ENCODE assay signal across 8 cellular contexts in the genomic region with DNA sequence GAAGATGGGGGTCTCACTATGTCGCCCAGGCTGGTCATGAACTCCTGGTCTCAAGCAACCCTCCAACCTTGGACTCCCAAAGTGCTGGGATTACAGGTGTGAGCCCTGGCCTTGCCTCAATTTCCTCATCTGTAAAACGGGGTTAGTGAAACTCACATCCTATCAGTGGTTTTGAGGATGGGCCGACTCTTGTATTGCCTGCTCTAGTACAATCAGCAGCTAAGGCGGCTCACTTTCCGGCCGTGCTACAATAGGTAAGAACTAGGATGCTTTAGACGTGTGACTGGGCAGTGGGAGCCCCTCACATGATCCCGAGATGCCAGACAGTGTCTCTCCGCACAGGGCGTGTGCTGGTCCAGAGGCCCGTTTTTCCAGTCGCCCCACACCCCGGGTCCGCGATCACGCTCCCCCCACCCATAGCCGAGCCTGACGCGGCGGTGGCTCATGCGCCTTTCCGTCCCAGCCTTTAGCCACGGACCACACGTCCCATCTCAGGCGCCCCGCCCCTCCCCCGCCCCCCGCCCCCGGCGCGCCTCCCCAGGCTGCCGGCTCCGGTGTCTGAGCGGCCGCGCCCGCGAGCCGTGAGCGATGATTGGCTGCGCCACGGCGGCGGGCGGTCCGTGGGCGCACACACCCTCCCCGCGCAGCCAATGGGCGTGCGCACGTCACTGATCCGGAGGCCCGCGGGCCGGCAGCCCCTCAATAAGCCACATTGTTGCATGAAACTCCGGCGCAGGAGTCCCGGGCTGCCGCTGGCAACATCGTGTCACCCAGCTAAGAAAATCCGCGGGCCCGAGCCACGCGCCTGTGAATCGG. TPM values are rescaled to one million over a fixed set of nuclear protein-coding genes. Genes with fewer than 3 reads are reported as not detected.
DNase-seq lines count a peak whose midpoint lies in the region; ATAC-seq, FAIRE-seq and TF ChIP-seq lines count a peak whose summit lies in the region.

Gene HK2 (plus strand): TSS at position 710 of the 816 bp plus-strand sequence. CDS start 454 bp downstream, outside the sequence.

- H3K36me3 Mint-ChIP-seq in H9 (ENCODE audit: insufficient read depth in 1 of 3, low read depth in 3 of 3) = peaks cover 0 to 8% (median 5%) of the 10 kb centered on the region in 3 experiments; a peak in 3 of 7 replicates
- H3K36me3 Mint-ChIP-seq in activated naive CD8-positive, alpha-beta T cell treated with anti-CD3 and anti-CD28 coated beads, Interleukin-2, amount 50 U/mL, for 24 hours (ENCODE audit: low read depth) = peaks cover 31% of the 10 kb centered on the region

- H4K8ac ChIP-seq in H9 (replicated peaks; ENCODE audit: insufficient read length, low read depth, low read length) = no peak within 1 kb of the TSS

- H2BK15ac ChIP-seq in H9 (ENCODE audit: low read depth, low read length) = no peak within 1 kb of the TSS

- no peak within 1 kb of the TSS for H2BK5ac ChIP-seq in H9 (ENCODE audit: insufficient read length, low read length)

- no peak within 1 kb of the TSS for H2BK20ac ChIP-seq in H9 (ENCODE audit: low read depth, low read length, poor library complexity, severe bottlenecking)

- H3K4me3 ChIP-seq in GM06990 (replicated peaks; ENCODE audit: low read depth, low read length) (peak within 1 kb of the TSS; percentile 76), MM.1S (ENCODE audit: low read length) (peak within 1 kb of the TSS; percentile 96), heart right ventricle (peak within 1 kb of the TSS; percentile 48 to 91 (median 65)), prostate gland (peak within 1 kb of the TSS; percentile 46 to 50)

- no peak within 1 kb of the TSS for H3K23ac ChIP-seq in H9 (ENCODE audit: insufficient read length, low read depth, low read length)

- peaks cover 11% of the 10 kb centered on the region; the same call in 1 of the 2 replicates for H3K79me2 ChIP-seq in H9 (ENCODE audit: insufficient read depth, low read length)
- H3K79me2 ChIP-seq in MM.1S (ENCODE audit: low read length) = peaks cover 44% of the 10 kb centered on the region

- peaks cover 38 to 41% of the 10 kb centered on the region in 2 experiments for H3K4me1 Mint-ChIP-seq in H9
- peaks cover 46% of the 10 kb centered on the region for H3K4me1 Mint-ChIP-seq in activated naive CD8-positive, alpha-beta T cell treated with anti-CD3 and anti-CD28 coated beads, Interleukin-2, amount 50 U/mL, for 24 hours

- H3T11ph ChIP-seq in H9 (ENCODE audit: low read length) = no peak within 1 kb of the TSS

- FAIRE-seq in urothelium cell line (lab: Jason Lieb, UNC) = peak; percentile 72

- no peak within 1 kb of the TSS for H2BK120ac ChIP-seq in H9 (ENCODE audit: low read depth, low read length, poor library complexity, severe bottlenecking)

- H3K36me3 ChIP-seq in GM06990 (ENCODE audit: control insufficient read depth, insufficient read depth, low read length) = no peaks in the 10 kb centered on the region
- no peaks in the 10 kb centered on the region for H3K36me3 ChIP-seq in MM.1S (replicated peaks; ENCODE audit: insufficient read depth, low read length)
- H3K36me3 ChIP-seq in heart right ventricle = no peaks in the 10 kb centered on the region
- H3K36me3 ChIP-seq in prostate gland = no peaks in the 10 kb centered on the region

- intact Hi-C loops in heart right ventricle (cut with DNase I) (no loop called here), prostate gland (cut with DNase I) (no loop called here)

- TF ChIP-seq CTCF in GM06990 (IDR thresholded peaks at IDR 0.05; ENCODE audit: insufficient read depth, low read length, poor library complexity, severe bottlenecking) = no peak
- no peak for TF ChIP-seq CTCF in H9 (conservative IDR thresholded peaks at IDR 0.05)
- TF ChIP-seq CTCF in MM.1S (IDR thresholded peaks at IDR 0.05; ENCODE audit: low read length) = no peak
- TF ChIP-seq CTCF in heart right ventricle (IDR thresholded peaks at IDR 0.05) = no peak
- TF ChIP-seq CTCF in prostate gland (IDR thresholded peaks at IDR 0.05) = peak in 1 of 4 experiments; percentile 7

- no peaks in the 10 kb centered on the region for H4K20me1 ChIP-seq in H9 (ENCODE audit: control insufficient read depth, insufficient read depth, insufficient read length)
- 0 out of 2 replicates have a peak, but pooled peaks cover 2% of the 10 kb centered on the region for H4K20me1 ChIP-seq in MM.1S (ENCODE audit: insufficient read depth, low read length)

- H3K18ac ChIP-seq in H9 (ENCODE audit: insufficient read length, low read depth, low read length) = peak within 1 kb of the TSS; percentile 88

- H3K14ac ChIP-seq in H9 (ENCODE audit: insufficient read depth, low read length) = peak within 1 kb of the TSS; percentile 91

- no peak within 1 kb of the TSS for H2BK12ac ChIP-seq in H9 (ENCODE audit: insufficient read length, low read depth, low read length)

- no peaks in the 10 kb centered on the region for H3K27me3 ChIP-seq in GM06990 (replicated peaks; ENCODE audit: control insufficient read depth, insufficient read depth, low read length)
- no peaks in the 10 kb centered on the region for H3K27me3 ChIP-seq in H9 (ENCODE audit: insufficient read depth, low read length)
- H3K27me3 ChIP-seq in MM.1S (replicated peaks; ENCODE audit: insufficient read depth, low read length) = no peaks in the 10 kb centered on the region
- H3K27me3 ChIP-seq in heart right ventricle = peaks cover 0 to 25% (median 9%) of the 10 kb centered on the region in 7 donors
- no peaks in the 10 kb centered on the region for H3K27me3 ChIP-seq in prostate gland (replicated peaks; ENCODE audit: insufficient read depth)

- no peak within 1 kb of the TSS for H3K56ac ChIP-seq in H9 (ENCODE audit: insufficient read length, low read depth, low read length)

- no peaks in the 10 kb centered on the region for H3K9me3 ChIP-seq in H9 (ENCODE audit: control insufficient read depth, low read depth, low read length)
- H3K9me3 ChIP-seq in MM.1S (replicated peaks; ENCODE audit: insufficient read depth, low read length) = no peaks in the 10 kb centered on the region
- no peaks in the 10 kb centered on the region for H3K9me3 ChIP-seq in heart right ventricle
- no peaks in the 10 kb centered on the region for H3K9me3 ChIP-seq in prostate gland

- DNase-seq in GM06990 (ENCODE audit: extremely low read depth, insufficient read length) (peak; percentile 95), H9 (peak; percentile 92), MM.1S (peak; percentile 93), T follicular helper cell (ENCODE audit: low read depth) (peak; percentile 69), heart right ventricle (peak; percentile 79 to 85), prostate gland (ENCODE audit: low spot score) (peak; percentile 81), urothelium cell line (ENCODE audit: low spot score) (peak; percentile 100)
- DNase-seq in activated naive CD8-positive, alpha-beta T cell treated with anti-CD3 and anti-CD28 coated beads, Interleukin-2, amount 50 U/mL, for 24 hours = peak; percentile 86

- H3K23me2 ChIP-seq in H9 (ENCODE audit: insufficient read length, low read depth, low read length, poor library complexity, severe bottlenecking) = peaks cover 10% of the 10 kb centered on the region

- H3K79me1 ChIP-seq in H9 (ENCODE audit: insufficient read depth, low read depth, low read length, poor library complexity, severe bottlenecking) = peaks cover 4% of the 10 kb centered on the region

- H4K5ac ChIP-seq in H9 (ENCODE audit: insufficient read length, low read depth, low read length) = no peak within 1 kb of the TSS

- H3K4ac ChIP-seq in H9 (ENCODE audit: low read depth, low read length) = no peak within 1 kb of the TSS

- H3K9me2 ChIP-seq in MM.1S (replicated peaks; ENCODE audit: insufficient read depth, low read length) = no peaks in the 10 kb centered on the region

- peaks cover 14% of the 10 kb centered on the region for H3F3A ChIP-seq in MM.1S (ENCODE audit: insufficient read depth, low read length)

- H3K27ac ChIP-seq in H9 (ENCODE audit: insufficient read length, low read depth, low read length) = peak within 1 kb of the TSS; percentile 89
- H3K27ac ChIP-seq in MM.1S (ENCODE audit: low read length) = peak within 1 kb of the TSS; percentile 64
- H3K27ac ChIP-seq in heart right ventricle = peak within 1 kb of the TSS in 7 of 10 donors; percentile 0 to 90 (median 60)
- H3K27ac ChIP-seq in prostate gland = peak within 1 kb of the TSS; percentile 50 to 67

- H3K4me2 ChIP-seq in H9 (ENCODE audit: insufficient read depth, insufficient read length, low read length) (peak within 1 kb of the TSS; percentile 100), MM.1S (ENCODE audit: low read depth, low read length) (peak within 1 kb of the TSS; percentile 92)

- WGBS in H9 (ENCODE audit: extremely low coverage, insufficient read length, low lambda C conversion rate) = no CpG with 5 or more reads among the region's 67 CpGs
- WGBS in heart right ventricle, 2 donors = 4% methylated on average over 64 to 67 of the region's 67 CpGs
- 14% methylated on average over 18 of the region's 67 CpGs for WGBS in prostate gland

- H4K91ac ChIP-seq in H9 (ENCODE audit: insufficient read length, low read depth, low read length) = no peak within 1 kb of the TSS

- H3K4me1 ChIP-seq in H9 (ENCODE audit: insufficient read depth, low read length) (peaks cover 16% of the 10 kb centered on the region), MM.1S (ENCODE audit: low read length) (peaks cover 17% of the 10 kb centered on the region), heart right ventricle (peaks cover 0 to 45% (median 23%) of the 10 kb centered on the region in 9 donors), prostate gland (replicated peaks) (no peaks in the 10 kb centered on the region)

- peak; percentile 90 for TF ChIP-seq POLR2A in prostate gland (IDR thresholded peaks at IDR 0.05)

- H3K9ac ChIP-seq in H9 (ENCODE audit: extremely low read depth, insufficient read length, low read length) = peak within 1 kb of the TSS; percentile 81
- peak within 1 kb of the TSS; percentile 88 for H3K9ac ChIP-seq in MM.1S (ENCODE audit: low read length)

- peak within 1 kb of the TSS; percentile 91 to 94 for H3K4me3 Mint-ChIP-seq in H9
- peak within 1 kb of the TSS; percentile 95 for H3K4me3 Mint-ChIP-seq in activated naive CD8-positive, alpha-beta T cell treated with anti-CD3 and anti-CD28 coated beads, Interleukin-2, amount 50 U/mL, for 24 hours

- H2AK5ac ChIP-seq in H9 (ENCODE audit: insufficient read length, low read length) = no peak within 1 kb of the TSS

- H3K27me3 Mint-ChIP-seq in H9 (ENCODE audit: low read depth) = peaks cover 2% of the 10 kb centered on the region
- no peaks in the 10 kb centered on the region for H3K27me3 Mint-ChIP-seq in activated naive CD8-positive, alpha-beta T cell treated with anti-CD3 and anti-CD28 coated beads, Interleukin-2, amount 50 U/mL, for 24 hours

- H2AFZ ChIP-seq in H9 (ENCODE audit: low read length) (no peak within 1 kb of the TSS), MM.1S (ENCODE audit: low read length) (peak within 1 kb of the TSS; percentile 90)

- ATAC-seq in activated naive CD8-positive, alpha-beta T cell treated with anti-CD3 and anti-CD28 coated beads, Interleukin-2, amount 50 U/mL, for 24 hours = peak; percentile 83
- peak; percentile 94 to 98 (median 96) for ATAC-seq in heart right ventricle

- no peaks in the 10 kb centered on the region; a peak in 2 of 5 replicates for H3K9me3 Mint-ChIP-seq in H9
- no peaks in the 10 kb centered on the region for H3K9me3 Mint-ChIP-seq in activated naive CD8-positive, alpha-beta T cell treated with anti-CD3 and anti-CD28 coated beads, Interleukin-2, amount 50 U/mL, for 24 hours

- peak within 1 kb of the TSS; percentile 73 to 100 (median 98); a peak in 5 of 7 replicates for H3K27ac Mint-ChIP-seq in H9
- H3K27ac Mint-ChIP-seq in activated naive CD8-positive, alpha-beta T cell treated with anti-CD3 and anti-CD28 coated beads, Interleukin-2, amount 50 U/mL, for 24 hours = peak within 1 kb of the TSS; percentile 96

RNA-seq across cellular contexts. Expression of gene HK2, which starts in this region (rescaled TPM):
- total RNA-seq in H9 (2021) = 51.3 and 54.3 TPM in 2 replicates
- total RNA-seq in heart right ventricle = 10 to 100 TPM in 7 of 10 donors, 1 to 10 TPM in 3; 3.4 to 43.4 (median 13.1) TPM
- 10 to 100 TPM in 1 of 2 donors, 1 to 10 TPM in 1; 4.0 to 16.6 TPM for polyA plus RNA-seq in heart right ventricle
- 100 to 1,000 TPM in 1 of 2 donors, 1 to 10 TPM in 1; 8.7 to 114 TPM for total RNA-seq in prostate gland

Comparison
In these comparisons a context has a peak if more than half of its experiments do, and no peak if none do; other contexts are left out.
1. Peak in every context shown above with its lines: DNase-seq, ATAC-seq, H3K4me3 ChIP-seq and H3K27ac ChIP-seq.